Comparison of ENCODE assay signal across 9 cellular contexts in the genomic region with DNA sequence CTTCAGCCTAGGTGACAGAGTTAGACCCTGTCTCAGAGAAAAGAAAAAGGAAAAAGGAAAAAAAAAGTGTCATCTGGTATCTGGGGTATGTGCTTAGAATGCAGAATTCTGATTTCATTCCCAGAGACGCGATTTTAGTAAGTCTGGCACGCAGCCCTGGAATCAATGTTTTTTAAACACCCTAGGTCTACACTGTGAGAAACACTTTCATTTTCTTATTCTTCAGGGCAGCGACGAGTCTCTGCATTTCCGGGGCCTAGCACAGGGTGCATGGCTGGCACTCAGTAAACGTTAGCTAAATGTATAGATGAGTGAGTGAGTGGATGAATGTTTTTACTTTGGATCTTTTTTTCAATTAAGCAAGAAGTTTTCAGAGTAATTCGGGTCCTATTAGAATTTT.
A peak's percentile ranks its signal among the peaks of the same experiment; 100 is the strongest.
DNase-seq lines count a peak whose midpoint lies in the region; ATAC-seq lines count a peak whose summit lies in the region.
"Had no signal": no experiment of that assay in that cellular context is flagged by ENCODE, and none has a peak within 500 bp of the region (broad histone marks: within the 10 kb centered on the region; RNA-seq: fewer than 3 reads in every experiment).

No MANE protein-coding gene starts in this region.

- H3K27ac Mint-ChIP-seq in T-cell: peak overlapping the region; percentile 49 to 68
- H3K27ac Mint-ChIP-seq: dendritic cell treated with granulocyte-macrophage colony-stimulating factor and Interleukin-4, amounts not matched to agents 40 ng/mL and 50 ng/mL, for 4 days had no signal

- no peaks in the 10 kb centered on the region for H3K36me3 ChIP-seq in skeletal muscle satellite cell (ENCODE audit: insufficient read depth, low read length)

- H3K9ac ChIP-seq in skeletal muscle satellite cell (ENCODE audit: low read depth, low read length): peak overlapping the region; percentile 60

- H3K4me3 Mint-ChIP-seq in T-cell: peak overlapping the region; percentile 34 to 62 (median 55)
- H3K4me3 Mint-ChIP-seq: dendritic cell treated with granulocyte-macrophage colony-stimulating factor and Interleukin-4, amounts not matched to agents 40 ng/mL and 50 ng/mL, for 4 days had no signal

- no peaks in the 10 kb centered on the region for H3K9me3 Mint-ChIP-seq in T-cell
- H3K9me3 Mint-ChIP-seq: dendritic cell treated with granulocyte-macrophage colony-stimulating factor and Interleukin-4, amounts not matched to agents 40 ng/mL and 50 ng/mL, for 4 days had no signal

- CTCF ChIA-PET in T-cell (lab: Charles Lee): no interaction called here

- H3K4me1 ChIP-seq in skeletal muscle satellite cell (ENCODE audit: control insufficient read depth, insufficient read depth, low read length): no peaks in the 10 kb centered on the region

- H3K4me3 ChIP-seq in skeletal muscle satellite cell (ENCODE audit: low read length): peak overlapping the region; percentile 45

- DNase-seq in T-cell (peak in 3 of 34 experiments; percentile 4 to 6 (median 4)), fibroblast of peridontal ligament (ENCODE audit: extremely low read depth) (peak; percentile 75), NCI-H774 (lab: John Stamatoyannopoulos, UW) (no peak)
- DNase-seq: activated CD4-positive, alpha-beta T cell treated with anti-CD3 and anti-CD28 coated beads, Interleukin-2, amount 50 U/mL, for 48 hours had no signal

- POLR2A ChIA-PET in T-cell (lab: Charles Lee): interaction anchor here in 1 of 2 donors (0.7 kb wide), 1 partner anchor 19 kb away, joined by 8 read pairs; no protein-coding TSS in a partner anchor

- H3K27me3 Mint-ChIP-seq in T-cell: no peaks in the 10 kb centered on the region
- H3K27me3 Mint-ChIP-seq: dendritic cell treated with granulocyte-macrophage colony-stimulating factor and Interleukin-4, amounts not matched to agents 40 ng/mL and 50 ng/mL, for 4 days had no signal

- no peaks in the 10 kb centered on the region for H3K9me3 ChIP-seq in skeletal muscle satellite cell (replicated peaks; ENCODE audit: low read length)

- ATAC-seq in GM18873 (IDR thresholded peaks at IDR 0.05; ENCODE audit: low FRiP score, unreplicated experiment): peak; percentile 58
- peak in 3 of 4 experiments; percentile 55 to 79 (median 57) for ATAC-seq in T-cell (replicated peaks in 1 of 4)
- no peak for ATAC-seq in HG03108 (IDR thresholded peaks at IDR 0.05; ENCODE audit: unreplicated experiment)
- ATAC-seq in HG02610 (IDR thresholded peaks at IDR 0.05; ENCODE audit: unreplicated experiment): no peak

- H3K36me3 Mint-ChIP-seq in T-cell: peaks cover 9% of the 10 kb centered on the region

- peaks cover 27 to 37% (median 28%) of the 10 kb centered on the region in 3 donors for H3K4me1 Mint-ChIP-seq in T-cell

- no peaks in the 10 kb centered on the region for H3K27me3 ChIP-seq in skeletal muscle satellite cell (ENCODE audit: control insufficient read depth, insufficient read depth, low read length)

- peak overlapping the region; percentile 75 for H3K4me2 ChIP-seq in skeletal muscle satellite cell (ENCODE audit: low read length)

Comparison
In these comparisons a context has a peak if more than half of its experiments do, and no peak if none do; other contexts are left out.
1. ATAC-seq: peak in GM18873 (single experiment) and T-cell (3 of 4); none in HG03108 (single experiment) and HG02610 (single experiment).